ENCODE assay signal across 8 cellular contexts in the genomic region with DNA sequence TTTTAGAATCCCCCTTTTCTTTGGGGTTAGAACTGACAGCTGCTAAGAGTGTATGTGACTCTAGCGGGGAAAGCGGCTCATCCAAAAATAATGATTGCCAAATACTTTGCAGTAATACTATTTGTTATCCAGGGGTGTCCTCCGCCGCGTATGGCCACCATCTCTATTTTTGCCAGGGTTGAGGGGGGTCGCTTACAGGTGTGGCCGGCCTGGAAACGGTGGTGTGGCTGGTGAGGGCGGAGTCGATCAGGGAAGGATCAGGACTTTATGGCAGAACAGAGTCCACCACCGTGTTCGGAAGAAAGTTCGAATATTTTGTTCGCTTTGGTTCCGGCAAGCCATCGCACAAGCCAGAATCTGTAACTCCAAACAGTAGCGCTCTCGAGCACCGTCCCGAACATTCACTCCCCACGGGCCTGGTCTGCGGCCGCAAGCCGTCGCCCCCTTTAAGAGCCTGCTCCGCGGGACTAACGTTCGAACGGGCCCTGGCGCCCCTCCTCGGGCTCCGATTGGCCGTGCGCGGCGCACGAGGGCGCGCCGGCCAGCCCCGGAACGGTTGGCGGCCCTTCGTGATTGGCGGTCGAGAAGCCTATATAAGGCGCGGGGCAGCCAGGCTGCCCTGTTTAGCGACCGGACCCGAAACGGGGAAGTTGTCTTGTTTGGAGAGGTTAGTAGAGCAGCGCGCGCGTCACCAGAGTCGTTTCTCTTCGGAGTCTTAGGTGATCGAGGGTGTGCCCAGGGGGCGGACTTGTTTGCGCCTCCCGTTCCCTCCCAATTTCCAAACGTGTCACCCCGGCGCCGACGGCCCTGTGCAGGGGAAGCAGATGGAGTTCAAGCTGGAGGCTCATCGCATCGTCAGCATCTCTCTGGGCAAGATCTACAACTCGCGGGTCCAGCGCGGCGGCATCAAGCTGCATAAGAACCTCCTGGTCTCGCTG. TPM values are rescaled to one million over a fixed set of nuclear protein-coding genes. Genes with fewer than 3 reads are reported as not detected.
DNase-seq lines count a peak whose midpoint lies in the region; ATAC-seq, FAIRE-seq and TF ChIP-seq lines count a peak whose summit lies in the region.

A gene (plus strand): TSS at position 622 of the 938 bp plus-strand sequence. CDS start 203 bp downstream, at position 825.

- H3K4me3 ChIP-seq in pancreas (peak within 1 kb of the TSS; percentile 66 to 94 (median 80)), tibial artery (peak within 1 kb of the TSS; percentile 89 to 90)

- peak; percentile 100 for TF ChIP-seq POLR2A in GM12892 (IDR thresholded peaks at IDR 0.05; ENCODE audit: low read depth, low read length)

- peak; percentile 94 for FAIRE-seq in GM12892 (lab: Jason Lieb, UNC)
- no peak for FAIRE-seq in pancreas (lab: Jason Lieb, UNC)

- H3K9me3 ChIP-seq in pancreas (no peaks in the 10 kb centered on the region), tibial artery (no peaks in the 10 kb centered on the region)

- ATAC-seq in HG02840 (IDR thresholded peaks at IDR 0.05; ENCODE audit: low FRiP score, unreplicated experiment) (peak; percentile 73), Right ventricle myocardium inferior (peak; percentile 95), pancreas (peak; percentile 90 to 96 (median 94))

- peaks cover 0 to 5% (median 3%) of the 10 kb centered on the region in 3 donors for H3K4me1 ChIP-seq in pancreas
- H3K4me1 ChIP-seq in tibial artery, result peaks cover 0 to 40% (median 15%) of the 10 kb centered on the region in 4 donors

- H3K27ac ChIP-seq in pancreas, result peak within 1 kb of the TSS; percentile 11 to 79 (median 57)
- peak within 1 kb of the TSS; percentile 88 to 93 for H3K27ac ChIP-seq in tibial artery

- no peaks in the 10 kb centered on the region for H3K27me3 ChIP-seq in pancreas
- no peaks in the 10 kb centered on the region for H3K27me3 ChIP-seq in tibial artery

- H3K36me3 ChIP-seq in pancreas, result no peaks in the 10 kb centered on the region
- no peaks in the 10 kb centered on the region for H3K36me3 ChIP-seq in tibial artery

- WGBS in pancreas, 2 donors, result 3% methylated on average over 75 to 76 of the region's 76 CpGs

- intact Hi-C loops in Right ventricle myocardium inferior (cut with DNase I) (loop anchor here (2.0 to 5.0 kb wide), 3 partner anchors 16 to 64 kb away; no protein-coding TSS in a partner anchor), pancreas (cut with DNase I) (loop anchor here in 2 of 3 donors (5.0 to 10.0 kb wide), 2 partner anchors 46 to 54 kb away; no protein-coding TSS in a partner anchor), tibial artery (cut with DNase I; ENCODE audit: low total_unique reads) (loop anchor here (5.0 kb wide), 2 partner anchors 54 to 56 kb away; a partner anchor contains a TSS)

- DNase-seq in GM12892 (ENCODE audit: insufficient read length) (peak; percentile 84), NCI-H1436 (lab: John Stamatoyannopoulos, UW) (peak; percentile 93), SW480 (ENCODE audit: low spot score) (peak; percentile 96), Right ventricle myocardium inferior (ENCODE audit: missing footprints) (peak; percentile 98), pancreas (peak; percentile 92 to 98 (median 96)), tibial artery (peak; percentile 97 to 98)
- DNase-seq in activated naive CD8-positive, alpha-beta T cell treated with anti-CD3 and anti-CD28 coated beads, Interleukin-2, amount 50 U/mL, for 16 hours (ENCODE audit: low read depth, low spot score), result peak; percentile 89

- TF ChIP-seq CTCF in pancreas (IDR thresholded peaks at IDR 0.05), result no peak
- peak in 1 of 2 experiments; percentile 16 for TF ChIP-seq CTCF in tibial artery (IDR thresholded peaks at IDR 0.05)

RNA-seq across cellular contexts. Expression of the gene that starts here (rescaled TPM):
- 33.4 TPM for polyA plus RNA-seq in GM12892 (2012; ENCODE audit: missing spikeins)
- 14.3 TPM for total RNA-seq in Right ventricle myocardium inferior
- total RNA-seq in pancreas, result 1 to 10 TPM; 2.6 to 6.8 (median 3.5) TPM
- polyA plus RNA-seq in pancreas, result 1 to 10 TPM; 2.3 to 2.8 TPM

Comparison
In these comparisons a context has a peak if more than half of its experiments do, and no peak if none do; other contexts are left out.
1. Peak in every context shown above with its lines: DNase-seq, ATAC-seq, H3K4me3 ChIP-seq and H3K27ac ChIP-seq.